In genomic region chr11:11621881-11622706, GRCh38 we compare ENCODE assay signal across 8 cellular contexts. TPM values are rescaled to one million over a fixed set of nuclear protein-coding genes. Genes with fewer than 3 reads are reported as not detected.
DNase-seq lines count a peak whose midpoint lies in the region; TF ChIP-seq lines count a peak whose summit lies in the region.

Gene GALNT18 (minus strand): TSS chr11:11622005.

- no peaks in the 10 kb centered on the region for H3K36me3 Mint-ChIP-seq in Caco-2 (ENCODE audit: insufficient read depth, unreplicated experiment)

- intact Hi-C loops in Caco-2 (cut with micrococcal nuclease; ENCODE audit: unreplicated experiment) = no loop called here

- H3K27me3 Mint-ChIP-seq in Caco-2 (ENCODE audit: insufficient read depth, unreplicated experiment) = peaks cover 22% of the 10 kb centered on the region

- peaks cover 12% of the 10 kb centered on the region for H3K27me3 ChIP-seq in Caco-2 (replicated peaks; ENCODE audit: control insufficient read depth, insufficient read depth, low read length)

- peaks cover 18% of the 10 kb centered on the region; the same call in 1 of the 2 replicates for H3K4me1 ChIP-seq in Caco-2

- POLR2A ChIA-PET in Caco-2 (lab: Charles Lee) = no interaction called here

- peak; percentile 42 to 44 for TF ChIP-seq CTCF in Caco-2 (IDR thresholded peaks at IDR 0.05; ENCODE audit: insufficient read depth in 1 of 2, low read depth in 1 of 2, low read length in 1 of 2, severe bottlenecking in 1 of 2, unreplicated experiment in 1 of 2)
- no peak for TF ChIP-seq CTCF in GM20000 (IDR thresholded peaks at IDR 0.05; ENCODE audit: extremely low read depth, missing control alignments)

- H3K9me3 ChIP-seq in Caco-2 = no peaks in the 10 kb centered on the region

- BruUV-seq in Caco-2 (replicated peaks; lab: Mats Ljungman, UMichigan) = no TSS peak

- CTCF ChIA-PET in Caco-2 (lab: Charles Lee) = interaction anchor here (0.6 to 1.2 kb wide), 9 partner anchors 12 to 1275 kb away, joined by 3 to 5 read pairs (median 4); no protein-coding TSS in a partner anchor

- peak; percentile 90 to 96 for DNase-seq in Caco-2
- DNase-seq in GM20000 (ENCODE audit: low spot score) = peak; percentile 99
- DNase-seq in HS-27A (ENCODE audit: low read depth) = peak; percentile 66
- peak; percentile 86 to 90 for DNase-seq in NOMO-1 (lab: John Stamatoyannopoulos, UW; ENCODE audit: unreplicated experiment in 2 of 2)
- DNase-seq in activated T-cell treated with anti-CD3 and anti-CD28 coated beads for 24 hours (ENCODE audit: low read depth) = peak; percentile 62
- peak; percentile 88 for DNase-seq in epidermal melanocyte (ENCODE audit: insufficient read length, low spot score)
- DNase-seq in middle frontal gyrus (ENCODE audit: extremely low spot score, low spot score) = peak; percentile 87
- peak; percentile 7 to 12 for DNase-seq in stimulated activated CD8-positive, alpha-beta memory T cell treated with anti-CD3 and anti-CD28 coated beads, Interleukin-2, amount 100 ng/mL, for 1 hour (ENCODE audit: low read depth in 2 of 2)

- H3K4me3 Mint-ChIP-seq in Caco-2 (ENCODE audit: unreplicated experiment) = peak within 1 kb of the TSS; percentile 77

- peak within 1 kb of the TSS; percentile 44 for H3K4me3 ChIP-seq in Caco-2 (ENCODE audit: low read depth, low read length)

- H3K9me3 Mint-ChIP-seq in Caco-2 (ENCODE audit: unreplicated experiment) = no peaks in the 10 kb centered on the region

- H3K36me3 ChIP-seq in Caco-2 (ENCODE audit: control insufficient read depth, insufficient read depth, low read length) = no peaks in the 10 kb centered on the region

- H3K27ac Mint-ChIP-seq in Caco-2 (ENCODE audit: unreplicated experiment) = no peak within 1 kb of the TSS

- H3K4me1 Mint-ChIP-seq in Caco-2 (ENCODE audit: low read depth, unreplicated experiment) = peaks cover 8% of the 10 kb centered on the region

RNA-seq across cellular contexts. Expression of gene GALNT18, which starts in this region (rescaled TPM):
- 0.43 and 0.97 TPM in 2 replicates for total RNA-seq in Caco-2 (2022)

Comparison
In these comparisons a context has a peak if more than half of its experiments do, and no peak if none do; other contexts are left out.
1. Peak in every context shown above with its lines: DNase-seq and H3K4me3 ChIP-seq.
2. Peak in DNase-seq and H3K4me3 ChIP-seq in Caco-2; RNA of the gene not detected or under 1 TPM.
3. DNase-seq: peak in every context shown above with its lines; median percentile 99 in GM20000; 93 in Caco-2; 88 in NOMO-1; 88 in epidermal melanocyte; 87 in middle frontal gyrus; 66 in HS-27A; 62 in activated T-cell treated with anti-CD3 and anti-CD28 coated beads for 24 hours; 10 in stimulated activated CD8-positive, alpha-beta memory T cell treated with anti-CD3 and anti-CD28 coated beads, Interleukin-2, amount 100 ng/mL, for 1 hour.